Comparison of ENCODE assay signal across 8 cellular contexts in genomic region chr20:21509597-21510331, GRCh38. TPM values are rescaled to one million over a fixed set of nuclear protein-coding genes. Genes with fewer than 3 reads are reported as not detected.
DNase-seq lines count a peak whose midpoint lies in the region; ATAC-seq and TF ChIP-seq lines count a peak whose summit lies in the region.

No MANE protein-coding gene starts in this region.

- TF ChIP-seq CTCF in OCI-LY7 (conservative IDR thresholded peaks at IDR 0.05; ENCODE audit: low read length) (0 out of 2 replicates have a peak, but pooled peaks have one; percentile 9), esophagus squamous epithelium (IDR thresholded peaks at IDR 0.05) (no peak)

- intact Hi-C loops in OCI-LY7 (cut with micrococcal nuclease; ENCODE audit: unreplicated experiment) (loop anchor here (5.0 kb wide), 2 partner anchors 462 to 672 kb away; no protein-coding TSS in a partner anchor), esophagus squamous epithelium (cut with DNase I) (no loop called here), Right ventricle myocardium superior (cut with DNase I) (loop anchor here (10.0 kb wide), 1 partner anchor 675 kb away; no protein-coding TSS in a partner anchor)

- H3K27me3 ChIP-seq in esophagus squamous epithelium = peaks cover 46 to 100% (median 67%) of the 10 kb centered on the region in 4 donors
- peaks cover 39% of the 10 kb centered on the region for H3K27me3 ChIP-seq in rectal smooth muscle tissue (ENCODE audit: control insufficient read depth, insufficient read depth, low read length)

- H3K9ac ChIP-seq in rectal smooth muscle tissue (ENCODE audit: low read length) = no peak overlapping the region

- H3K9me2 ChIP-seq in OCI-LY7 (ENCODE audit: insufficient read depth, low read length) = no peaks in the 10 kb centered on the region

- H3K27ac ChIP-seq in OCI-LY7 (ENCODE audit: low read depth, low read length, poor library complexity, severe bottlenecking) (no peak overlapping the region), esophagus squamous epithelium (no peak overlapping the region), rectal smooth muscle tissue (ENCODE audit: low read depth, low read length) (no peak overlapping the region)

- H4K20me1 ChIP-seq in OCI-LY7 (ENCODE audit: insufficient read depth, low read length) = no peaks in the 10 kb centered on the region

- POLR2A ChIA-PET in OCI-LY7 (lab: Charles Lee) = no interaction called here

- H3K9me3 ChIP-seq in OCI-LY7 (ENCODE audit: low read length) (no peaks in the 10 kb centered on the region), esophagus squamous epithelium (no peaks in the 10 kb centered on the region)

- H3K4me2 ChIP-seq in OCI-LY7 (ENCODE audit: low read length) = no peak overlapping the region

- WGBS in esophagus squamous epithelium, 2 donors = 0 to 5% methylated on average over 1 to 23 of the region's 40 CpGs

- CTCF ChIA-PET in OCI-LY7 (lab: Charles Lee; ENCODE audit: unreplicated experiment) = no interaction called here

- ATAC-seq in HG03342 (IDR thresholded peaks at IDR 0.05; ENCODE audit: unreplicated experiment) (no peak), Right ventricle myocardium superior (ENCODE audit: poor library complexity) (no peak)

- DNase-seq in EL (peak; percentile 79), OCI-LY7 (ENCODE audit: low spot score) (no peak), esophagus squamous epithelium (lab: John Stamatoyannopoulos, UW) (no peak), RKO (ENCODE audit: low spot score) (no peak), SW 1271 (lab: John Stamatoyannopoulos, UW) (no peak), Right ventricle myocardium superior (no peak)

- H3K4me1 ChIP-seq in OCI-LY7 (ENCODE audit: insufficient read depth, low read length, poor library complexity, severe bottlenecking) (no peaks in the 10 kb centered on the region), esophagus squamous epithelium (peaks cover 48 to 77% (median 66%) of the 10 kb centered on the region in 3 donors), rectal smooth muscle tissue (ENCODE audit: control insufficient read depth, insufficient read depth, low read length) (peaks cover 2% of the 10 kb centered on the region)

- no peaks in the 10 kb centered on the region for H3K36me3 ChIP-seq in OCI-LY7 (ENCODE audit: insufficient read depth, low read length)
- H3K36me3 ChIP-seq in esophagus squamous epithelium = no peaks in the 10 kb centered on the region
- no peaks in the 10 kb centered on the region for H3K36me3 ChIP-seq in rectal smooth muscle tissue (ENCODE audit: control insufficient read depth, insufficient read depth, low read length)

- H2AFZ ChIP-seq in OCI-LY7 (ENCODE audit: low read length) = no peak overlapping the region

- H3K4me3 ChIP-seq in OCI-LY7 (ENCODE audit: low read depth, low read length, poor library complexity, severe bottlenecking) (no peak overlapping the region), esophagus squamous epithelium (peak overlapping the region; percentile 5 to 61 (median 30)), rectal smooth muscle tissue (ENCODE audit: low read length) (peak overlapping the region; percentile 48)

- no peaks in the 10 kb centered on the region for H3K79me2 ChIP-seq in OCI-LY7 (ENCODE audit: insufficient read depth, low read depth, low read length)

- TF ChIP-seq POLR2A in esophagus squamous epithelium (IDR thresholded peaks at IDR 0.05) = no peak

- BruUV-seq in OCI-LY7 (replicated peaks; lab: Mats Ljungman, UMichigan) = no TSS peak

RNA-seq across cellular contexts. Expression of gene NKX2-2, which starts 4.1 kb away (rescaled TPM):
- total RNA-seq in OCI-LY7 (2014; rRNA removed; shearing (Covaris generic)) = not detected in 2 replicates
- total RNA-seq in OCI-LY7 (2022) = not detected in 2 replicates
- not detected for total RNA-seq in esophagus squamous epithelium
- total RNA-seq in Right ventricle myocardium superior = not detected
